ENCODE assay signal across 25 cellular contexts in the genomic region with DNA sequence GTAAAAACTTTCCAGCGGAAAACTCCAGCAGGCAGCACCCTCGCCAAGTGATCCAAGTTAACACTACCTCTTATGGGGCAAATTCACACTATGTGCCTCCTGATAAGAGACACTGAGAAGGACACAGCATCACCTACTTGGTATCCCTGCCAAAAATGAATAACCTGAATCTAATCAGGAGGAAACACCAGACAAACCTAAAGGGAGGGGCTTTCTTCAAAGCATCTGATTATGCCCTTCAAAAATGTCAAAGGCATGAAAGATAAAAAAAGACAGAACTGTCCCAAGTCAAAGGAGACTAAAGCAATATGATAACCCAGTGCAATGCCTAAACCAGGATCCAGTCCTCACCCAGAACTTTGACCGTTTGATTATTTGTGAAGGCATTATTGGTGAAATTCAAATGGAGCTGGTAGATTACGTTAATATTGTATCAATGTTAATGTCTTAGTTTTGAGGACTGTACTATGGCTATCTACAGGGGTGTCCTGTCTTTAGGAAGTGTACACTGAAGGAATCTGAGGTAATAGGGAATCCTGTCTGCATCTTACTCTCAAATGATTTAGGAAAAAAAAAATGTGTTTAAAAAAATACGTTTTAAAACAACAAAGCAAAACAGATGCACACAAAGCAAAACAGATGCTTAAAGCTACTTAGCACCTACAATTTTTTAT.
"Had no signal": no experiment of that assay in that cellular context is flagged by ENCODE, and none has a peak within 500 bp of the region (broad histone marks: within the 10 kb centered on the region; RNA-seq: fewer than 3 reads in every experiment).

No MANE protein-coding gene starts in this region.

- ATAC-seq: left lobe of liver; mucosa of descending colon; natural killer cell treated with Interleukin-12 subunit alpha and Interleukin-12 subunit beta and Interleukin-15 and Interleukin-18, amount 100 ng/mL, for 72 hours; stimulated activated effector memory CD8-positive, alpha-beta T cell treated with anti-CD3 and anti-CD28 coated beads, Interleukin-12 subunit alpha, Interleukin-12 subunit beta, amount 100 ng/mL, for 72 hours; stimulated activated naive CD8-positive, alpha-beta T cell treated with anti-CD3 and anti-CD28 coated beads, Interleukin-15, Interleukin-2, amounts not matched to agents 100 U/mL and 50 U/mL, for 24 hours had no signal

- H3K36me3 ChIP-seq: prostate gland had no signal

- H3K4me1 ChIP-seq: esophagus squamous epithelium, parathyroid adenoma, prostate gland, sigmoid colon, testis, tibial artery had no signal

- DNase-seq: dorsolateral prefrontal cortex; effector CD4-positive, alpha-beta T cell; esophagus squamous epithelium; foreskin melanocyte; head of caudate nucleus; kidney; mucosa of descending colon; naive B cell; sigmoid colon; stimulated activated CD4-positive, alpha-beta T cell treated with anti-CD3 and anti-CD28 coated beads, Interleukin-2, amount 100 ng/mL, for 24 hours; stimulated activated CD4-positive, alpha-beta T cell treated with anti-CD3 and anti-CD28 coated beads, Interleukin-4, amount 100 ng/mL, for 24 hours; stimulated activated naive CD8-positive, alpha-beta T cell treated with anti-CD3 and anti-CD28 coated beads, Interleukin-15, Interleukin-2, amounts not matched to agents 100 U/mL and 50 U/mL, for 24 hours; substantia nigra; testis; tibial artery had no signal

- H3K4me3 ChIP-seq: dorsolateral prefrontal cortex, esophagus squamous epithelium, lung, mucosa of descending colon, prostate gland, right atrium auricular region, sigmoid colon, testis, tibial artery had no signal

- H2AFZ ChIP-seq: parathyroid adenoma had no signal

- FAIRE-seq: colon, kidney had no signal

- H3K9me3 ChIP-seq: esophagus squamous epithelium, mucosa of descending colon, neutrophil, prostate gland, right atrium auricular region, sigmoid colon, testis, tibial artery had no signal

- H3K9ac ChIP-seq: parathyroid adenoma had no signal

- H3K79me2 ChIP-seq: parathyroid adenoma had no signal

- H3K27me3 ChIP-seq: dorsolateral prefrontal cortex, esophagus squamous epithelium, neutrophil, right atrium auricular region, sigmoid colon, testis, tibial artery had no signal

- H3K27ac ChIP-seq: dorsolateral prefrontal cortex, epithelial cell of prostate, esophagus squamous epithelium, neutrophil, parathyroid adenoma, prostate gland, right atrium auricular region, sigmoid colon, testis, tibial artery had no signal
